8 cellular contexts compared by ENCODE assay signal in the genomic region with DNA sequence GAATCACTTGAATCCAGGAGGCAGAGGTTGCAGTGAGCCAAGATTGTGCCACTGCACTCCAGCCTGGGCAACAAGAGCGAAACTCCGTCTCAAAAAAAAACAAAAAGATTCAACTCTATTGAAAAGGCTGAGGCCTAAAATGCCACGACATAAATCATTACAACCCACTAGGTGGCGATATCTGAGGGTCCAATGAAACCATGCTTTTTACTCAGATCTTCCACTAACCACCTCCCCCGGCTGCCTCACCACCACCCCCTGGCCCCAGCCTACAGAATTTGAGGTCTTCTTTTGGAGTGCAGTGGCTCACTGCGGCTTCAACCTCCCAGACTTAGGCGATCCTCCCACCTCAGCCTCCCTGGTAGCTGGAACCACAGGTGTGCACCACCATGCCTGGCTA. TPM values are rescaled to one million over a fixed set of nuclear protein-coding genes. Genes with fewer than 3 reads are reported as not detected.
DNase-seq lines count a peak whose midpoint lies in the region; ATAC-seq and TF ChIP-seq lines count a peak whose summit lies in the region.

No MANE protein-coding gene starts in this region.

- peak; percentile 30 for TF ChIP-seq CTCF in upper lobe of right lung (IDR thresholded peaks at IDR 0.05)

- peaks cover 7% of the 10 kb centered on the region for H3K36me3 ChIP-seq in upper lobe of right lung

- no peaks in the 10 kb centered on the region for H3K4me1 ChIP-seq in upper lobe of right lung

- H3K27ac ChIP-seq in upper lobe of right lung: no peak overlapping the region

- peaks cover 1% of the 10 kb centered on the region for H3K4me1 Mint-ChIP-seq in activated T-cell treated with anti-CD3 and anti-CD28 coated beads, Interleukin-2, amount 50 U/mL, for 24 hours (ENCODE audit: low read depth)

- no peak overlapping the region for H3K4me3 ChIP-seq in upper lobe of right lung

- no peaks in the 10 kb centered on the region for H3K9me3 Mint-ChIP-seq in activated T-cell treated with anti-CD3 and anti-CD28 coated beads, Interleukin-2, amount 50 U/mL, for 24 hours

- H3K27me3 ChIP-seq in upper lobe of right lung: no peaks in the 10 kb centered on the region

- no peak overlapping the region for H3K27ac Mint-ChIP-seq in activated T-cell treated with anti-CD3 and anti-CD28 coated beads, Interleukin-2, amount 50 U/mL, for 24 hours

- intact Hi-C loops in upper lobe of right lung (cut with DNase I): no loop called here

- no peaks in the 10 kb centered on the region for H3K27me3 Mint-ChIP-seq in activated T-cell treated with anti-CD3 and anti-CD28 coated beads, Interleukin-2, amount 50 U/mL, for 24 hours

- H3K36me3 Mint-ChIP-seq in activated T-cell treated with anti-CD3 and anti-CD28 coated beads, Interleukin-2, amount 50 U/mL, for 24 hours (ENCODE audit: low read depth): peaks cover 20% of the 10 kb centered on the region

- DNase-seq in NCI-H82 (lab: John Stamatoyannopoulos, UW): peak; percentile 77
- DNase-seq in NCI-H82 treated with DMSO at 0.1 percent for 48 hours (lab: John Stamatoyannopoulos, UW; ENCODE audit: unreplicated experiment): no peak
- DNase-seq in NCI-H69 (lab: John Stamatoyannopoulos, UW): peak; percentile 45
- peak; percentile 48 for DNase-seq in activated T-cell treated with anti-CD3 and anti-CD28 coated beads, Interleukin-2, amount 50 U/mL, for 24 hours
- peak; percentile 84 for DNase-seq in iPS-NIHi7 (ENCODE audit: extremely low spot score)
- no peak for DNase-seq in upper lobe of right lung

- no peak overlapping the region for H3K4me3 Mint-ChIP-seq in activated T-cell treated with anti-CD3 and anti-CD28 coated beads, Interleukin-2, amount 50 U/mL, for 24 hours

- no peaks in the 10 kb centered on the region for H3K9me3 ChIP-seq in upper lobe of right lung

- peak; percentile 63 for ATAC-seq in HG02610 (IDR thresholded peaks at IDR 0.05; ENCODE audit: unreplicated experiment)
- peak; percentile 63 for ATAC-seq in upper lobe of right lung
- ATAC-seq in GM21825 (IDR thresholded peaks at IDR 0.05; ENCODE audit: unreplicated experiment): no peak

RNA-seq across cellular contexts. Expression of a gene that starts 57.5 kb away (rescaled TPM):
- total RNA-seq in upper lobe of right lung: 16.8 TPM

Comparison
In these comparisons a context has a peak if more than half of its experiments do, and no peak if none do; other contexts are left out.
1. DNase-seq: peak in NCI-H82 (single experiment), NCI-H69 (single experiment), activated T-cell treated with anti-CD3 and anti-CD28 coated beads, Interleukin-2, amount 50 U/mL, for 24 hours (single experiment) and iPS-NIHi7 (single experiment); none in NCI-H82 treated with DMSO at 0.1 percent for 48 hours (single experiment) and upper lobe of right lung (single experiment).